In the genomic region with DNA sequence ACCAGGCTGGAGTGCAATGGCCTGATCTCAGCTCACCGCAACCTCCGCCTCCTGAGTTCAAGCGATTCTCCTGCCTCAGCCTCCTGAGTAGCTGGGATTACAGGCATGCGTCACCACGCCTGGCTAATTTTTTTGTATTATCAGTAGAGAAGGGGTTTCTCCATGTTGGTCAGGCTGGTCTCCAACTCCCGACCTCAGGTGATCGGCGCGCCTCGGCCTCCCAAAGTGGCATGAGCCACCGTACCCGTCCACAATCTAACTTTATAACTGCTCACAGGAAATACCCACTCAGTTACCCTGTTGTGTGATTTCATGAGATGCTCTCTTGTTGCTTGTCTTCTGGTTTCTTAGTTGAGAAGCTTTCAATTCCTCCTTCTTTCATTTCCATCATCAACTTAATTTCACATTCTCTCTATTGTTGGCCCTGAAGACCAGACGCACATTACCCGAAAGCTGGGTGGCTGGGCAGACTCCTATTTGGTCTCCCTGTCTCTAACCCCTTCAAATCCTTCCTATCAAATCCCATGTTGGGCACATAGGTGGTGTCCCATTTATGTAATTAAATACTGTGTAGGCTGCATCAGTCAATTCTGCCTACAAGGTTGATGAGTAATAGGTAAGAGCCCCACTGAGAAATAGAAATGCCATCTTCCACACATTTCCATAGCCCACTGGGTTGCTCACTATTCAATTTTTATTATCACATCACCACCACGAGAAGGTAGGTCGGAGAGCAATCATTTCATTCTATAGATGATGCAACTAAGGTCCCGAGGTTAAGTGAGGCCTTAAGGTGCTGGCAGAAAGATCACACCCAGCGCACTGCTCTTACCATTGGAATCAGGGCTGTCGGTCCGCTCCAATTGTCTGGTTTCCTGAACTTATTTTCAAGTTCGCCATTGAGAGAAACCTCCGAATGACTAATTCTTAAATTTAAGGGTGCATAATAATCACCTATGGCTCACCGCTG, we compare ENCODE assay signal across 8 cellular contexts. TPM values are rescaled to one million over a fixed set of nuclear protein-coding genes. Genes with fewer than 3 reads are reported as not detected.
DNase-seq lines count a peak whose midpoint lies in the region; ATAC-seq and TF ChIP-seq lines count a peak whose summit lies in the region.

No MANE protein-coding gene starts in this region.

- H3K36me3 ChIP-seq in esophagus squamous epithelium (peaks cover 3 to 58% (median 31%) of the 10 kb centered on the region in 3 donors), prostate gland (peaks cover 0 to 6% of the 10 kb centered on the region in 2 donors)

- DNase-seq in activated CD4-positive, CD25-positive, alpha-beta regulatory T cell treated with anti-CD3 and anti-CD28 coated beads, Interleukin-2, amount 50 U/mL, for 16 hours (ENCODE audit: low read depth, low spot score), result peak; percentile 14
- DNase-seq in activated CD4-positive, CD25-positive, alpha-beta regulatory T cell (lab: John Stamatoyannopoulos, UW), result no peak
- DNase-seq in activated CD4-positive, alpha-beta T cell treated with anti-CD3 and anti-CD28 coated beads, Interleukin-2, amount 50 U/mL, for 24 hours (ENCODE audit: low read depth in 1 of 2, low spot score in 1 of 2), result peak; percentile 28 to 35
- DNase-seq in esophagus squamous epithelium (lab: John Stamatoyannopoulos, UW) (no peak), prostate gland (ENCODE audit: low spot score) (no peak), foreskin melanocyte (no peak), UCSD-AML1 (lab: John Stamatoyannopoulos, UW; ENCODE audit: unreplicated experiment) (no peak)

- no peaks in the 10 kb centered on the region for H3K9me3 ChIP-seq in esophagus squamous epithelium
- H3K9me3 ChIP-seq in prostate gland, result no peaks in the 10 kb centered on the region

- 31 to 62% methylated on average over 16 to 23 of the region's 23 CpGs for WGBS in esophagus squamous epithelium, 2 donors
- WGBS in prostate gland, result 60% methylated on average over 23 of the region's 23 CpGs

- H3K4me3 ChIP-seq in esophagus squamous epithelium (peak overlapping the region; percentile 75 to 96 (median 81)), prostate gland (peak overlapping the region; percentile 64 to 68)

- intact Hi-C loops in esophagus squamous epithelium (cut with DNase I), result loop anchor here (10.0 kb wide), 1 partner anchor 143 kb away; the partner anchor contains the start of gene SFR1
- intact Hi-C loops in prostate gland (cut with DNase I), result loop anchor here (10.0 kb wide), 1 partner anchor 143 kb away; the partner anchor contains the start of gene SFR1

- TF ChIP-seq POLR2A in esophagus squamous epithelium (IDR thresholded peaks at IDR 0.05), result no peak
- no peak for TF ChIP-seq POLR2A in prostate gland (IDR thresholded peaks at IDR 0.05)

- peak overlapping the region; percentile 85 to 95 (median 94) for H3K27ac ChIP-seq in esophagus squamous epithelium
- H3K27ac ChIP-seq in prostate gland, result peak overlapping the region; percentile 34 to 43

- TF ChIP-seq CTCF in esophagus squamous epithelium (IDR thresholded peaks at IDR 0.05) (no peak), prostate gland (IDR thresholded peaks at IDR 0.05) (no peak)

- H3K27me3 ChIP-seq in esophagus squamous epithelium (no peaks in the 10 kb centered on the region), prostate gland (replicated peaks; ENCODE audit: insufficient read depth) (no peaks in the 10 kb centered on the region)

- H3K4me1 ChIP-seq in esophagus squamous epithelium (peaks cover 0 to 30% (median 12%) of the 10 kb centered on the region in 3 donors), prostate gland (replicated peaks) (no peaks in the 10 kb centered on the region)

- no peak for ATAC-seq in HG03520 (IDR thresholded peaks at IDR 0.05; ENCODE audit: unreplicated experiment)

RNA-seq across cellular contexts. Expression of gene GSTO2, which starts 1.0 kb away (rescaled TPM):
- 10 to 100 TPM in 2 of 4 donors, 1 to 10 TPM in 2; 6.1 to 20.6 (median 13.8) TPM for total RNA-seq in esophagus squamous epithelium
- 10 to 100 TPM; 18.1 to 37.3 TPM for total RNA-seq in prostate gland

RNA-seq across cellular contexts. Expression of gene GSTO1, which starts 13.3 kb away (rescaled TPM):
- total RNA-seq in esophagus squamous epithelium (100 to 1,000 TPM in 1 of 4 donors, 10 to 100 TPM in 3; 43.8 to 115 (median 78.0) TPM), prostate gland (10 to 100 TPM; 46.8 to 91.8 TPM)

RNA-seq across cellular contexts. Expression of gene CFAP43, which starts 35.8 kb away (rescaled TPM):
- under 1 TPM in 2 of 4 donors, not detected in 2; 0.19 to 0.38 TPM for total RNA-seq in esophagus squamous epithelium
- 1 to 10 TPM; 2.4 to 6.9 TPM for total RNA-seq in prostate gland

Comparison
In these comparisons a context has a peak if more than half of its experiments do, and no peak if none do; other contexts are left out.
1. DNase-seq: peak in activated CD4-positive, CD25-positive, alpha-beta regulatory T cell treated with anti-CD3 and anti-CD28 coated beads, Interleukin-2, amount 50 U/mL, for 16 hours (single experiment) and activated CD4-positive, alpha-beta T cell treated with anti-CD3 and anti-CD28 coated beads, Interleukin-2, amount 50 U/mL, for 24 hours (2 of 2); none in activated CD4-positive, CD25-positive, alpha-beta regulatory T cell (0 of 4), esophagus squamous epithelium (single experiment), prostate gland (single experiment), foreskin melanocyte (single experiment) and UCSD-AML1 (single experiment).